1 cellular context compared by ENCODE assay signal in genomic region chr9:109117856-109118801, GRCh38.
TF ChIP-seq lines count a peak whose summit lies in the region.

No MANE protein-coding gene starts in this region.

TF ChIP-seq in K562, 482 proteins besides CTCF, POLR2A, EP300 and RAD21 (continued from another document and continues in another):
- TF ChIP-seq E2F5 (CRISPR knock-in tag; IDR thresholded peaks at IDR 0.05) (no peak), MBD2 (IDR thresholded peaks at IDR 0.05; ENCODE audit: borderline replicate concordance, low read depth) (no peak), SMAD3 (CRISPR knock-in tag; conservative IDR thresholded peaks at IDR 0.05) (no peak), GATAD2B (IDR thresholded peaks at IDR 0.05; ENCODE audit: borderline replicate concordance) (0 out of 2 replicates have a peak, but pooled peaks have one; percentile 1), SPI1 (IDR thresholded peaks at IDR 0.05; ENCODE audit: borderline replicate concordance, low read depth, low read length) (no peak), TCF3 (CRISPR knock-in tag; IDR thresholded peaks at IDR 0.05) (peak; percentile 56; the same call in 1 of the 2 replicates), TOE1 (IDR thresholded peaks at IDR 0.05; ENCODE audit: borderline replicate concordance) (0 out of 2 replicates have a peak, but pooled peaks have one; percentile 25), TOE1 (CRISPR knock-in tag; IDR thresholded peaks at IDR 0.05; ENCODE audit: borderline replicate concordance, low read depth) (no peak), ZNF79 (CRISPR knock-in tag; IDR thresholded peaks at IDR 0.05; ENCODE audit: low read depth) (no peak), HNRNPK (IDR thresholded peaks at IDR 0.05; ENCODE audit: low read depth, low read length, poor library complexity, severe bottlenecking) (no peak), PBX2 (CRISPR knock-in tag; IDR thresholded peaks at IDR 0.05; ENCODE audit: low read depth) (no peak), PBX2 (tag; conservative IDR thresholded peaks at IDR 0.05; ENCODE audit: low read depth) (peak; percentile 85), HNRNPUL1 (IDR thresholded peaks at IDR 0.05; ENCODE audit: low read length) (no peak), PKNOX1 (IDR thresholded peaks at IDR 0.05) (peak; percentile 87), CUX1 (CRISPR knock-in tag; IDR thresholded peaks at IDR 0.05) (peak; percentile 38; the same call in 1 of the 2 replicates), ZNF134 (CRISPR knock-in tag; conservative IDR thresholded peaks at IDR 0.05) (no peak), CCNT2 (IDR thresholded peaks at IDR 0.05; ENCODE audit: borderline replicate concordance, extremely low read depth, insufficient read length, low read depth, low read length) (no peak), TRIM24 (IDR thresholded peaks at IDR 0.05) (0 out of 4 replicates have a peak, but pooled peaks have one; percentile 4 to 5), TSC22D4 (tag; IDR thresholded peaks at IDR 0.05) (no peak), RBM34 (IDR thresholded peaks at IDR 0.05; ENCODE audit: borderline replicate concordance, insufficient read depth, low read length) (no peak), HBP1 (CRISPR knock-in tag; IDR thresholded peaks at IDR 0.05) (no peak), NCOA4 (IDR thresholded peaks at IDR 0.05; ENCODE audit: partially characterized antibody) (no peak), HMBOX1 (IDR thresholded peaks at IDR 0.05) (peak; percentile 63), RCOR1 (IDR thresholded peaks at IDR 0.05; ENCODE audit: borderline replicate concordance in 1 of 2, low read depth in 2 of 2, low read length in 2 of 2) (peak in 1 of 2 experiments; percentile 88; a peak in 2 of 4 replicates), ZSCAN29 (IDR thresholded peaks at IDR 0.05) (peak; percentile 91), SMARCA4 (IDR thresholded peaks at IDR 0.05) (peak; percentile 83), E2F6 (IDR thresholded peaks at IDR 0.05; ENCODE audit: borderline replicate concordance in 1 of 2, extremely low read depth in 1 of 2, insufficient read depth in 1 of 2, insufficient read length in 1 of 2, low read depth in 1 of 2, low read length in 1 of 2, poor library complexity in 1 of 2, severe bottlenecking in 1 of 2) (peak in 1 of 2 experiments; percentile 49), JUNB (CRISPR knock-in tag; conservative IDR thresholded peaks at IDR 0.05) (0 out of 2 replicates have a peak, but pooled peaks have one; percentile 47), HDAC3 (IDR thresholded peaks at IDR 0.05; ENCODE audit: borderline replicate concordance, partially characterized antibody) (peak; percentile 19), ATF1 (CRISPR knock-in tag; IDR thresholded peaks at IDR 0.05) (no peak), ATF1 (tag; IDR thresholded peaks at IDR 0.05) (peak; percentile 73), IRF1 (CRISPR knock-in tag; IDR thresholded peaks at IDR 0.05; ENCODE audit: borderline replicate concordance) (no peak), BHLHE40 (IDR thresholded peaks at IDR 0.05; ENCODE audit: low read length) (no peak), EZH2 (IDR thresholded peaks at IDR 0.05; ENCODE audit: borderline replicate concordance, low read depth, low read length) (no peak), DPF2 (IDR thresholded peaks at IDR 0.05) (peak; percentile 92), CBX3 (IDR thresholded peaks at IDR 0.05; ENCODE audit: borderline replicate concordance in 1 of 2, low read length in 2 of 2) (peak in 1 of 2 experiments; percentile 30; a peak in 1 of 3 replicates), POLR2AphosphoS5 (IDR thresholded peaks at IDR 0.05; ENCODE audit: control insufficient read depth, insufficient read depth, low read depth, low read length) (no peak), NR2C1 (IDR thresholded peaks at IDR 0.05) (no peak), NR2C1 (tag; IDR thresholded peaks at IDR 0.05) (no peak), CXXC5 (CRISPR knock-in tag; IDR thresholded peaks at IDR 0.05) (no peak), RBM17 (IDR thresholded peaks at IDR 0.05; ENCODE audit: borderline replicate concordance, low read depth, low read length) (no peak), ARID1B (IDR thresholded peaks at IDR 0.05) (peak; percentile 84), GATA2 (CRISPR knock-in tag; IDR thresholded peaks at IDR 0.05) (peak; percentile 33; the same call in 1 of the 2 replicates), ZFP91 (CRISPR knock-in tag; IDR thresholded peaks at IDR 0.05) (no peak), KLF6 (CRISPR knock-in tag; IDR thresholded peaks at IDR 0.05; ENCODE audit: borderline replicate concordance) (no peak), NRF1 (conservative IDR thresholded peaks at IDR 0.05 in 1 of 2, IDR thresholded peaks at IDR 0.05 in 1 of 2) (0 out of 4 replicates have a peak, but pooled peaks of 1 of the 2 experiments have one; percentile 8), ARNT (IDR thresholded peaks at IDR 0.05) (0 out of 4 replicates have a peak, but pooled peaks of 1 of the 2 experiments have one; percentile 64), STAG1 (CRISPR knock-in tag; IDR thresholded peaks at IDR 0.05; ENCODE audit: borderline replicate concordance) (no peak), TAF7 (tag; IDR thresholded peaks at IDR 0.05) (no peak), PPARD (CRISPR knock-in tag; IDR thresholded peaks at IDR 0.05) (no peak), COPS2 (conservative IDR thresholded peaks at IDR 0.05) (no peak), SLC30A9 (CRISPR knock-in tag; IDR thresholded peaks at IDR 0.05) (no peak), ZSCAN32 (CRISPR knock-in tag; IDR thresholded peaks at IDR 0.05) (no peak)
